Comparison of ENCODE assay signal across 9 cellular contexts in the genomic region with DNA sequence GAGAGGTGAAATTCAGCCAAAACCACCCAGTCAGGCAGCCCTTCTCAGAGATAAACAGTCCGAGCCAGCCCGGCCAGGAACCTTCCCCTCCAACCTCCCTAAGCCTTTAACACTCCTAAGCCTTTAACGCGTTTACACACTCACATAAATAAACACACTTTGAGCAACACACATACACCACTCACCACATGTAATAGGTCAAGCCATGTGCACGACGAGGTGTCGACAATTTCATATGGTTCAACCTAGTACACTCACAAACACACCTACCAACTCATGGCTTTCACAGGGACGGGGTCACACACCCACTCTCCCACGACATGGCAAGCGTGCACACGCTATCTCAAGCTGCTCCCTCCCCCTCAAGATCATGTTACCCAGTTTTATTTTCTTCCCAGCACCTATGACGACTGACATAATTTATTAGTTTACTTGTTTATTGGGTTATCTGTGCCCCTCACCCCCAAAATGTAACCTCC. TPM values are rescaled to one million over a fixed set of nuclear protein-coding genes. Genes with fewer than 3 reads are reported as not detected.
DNase-seq lines count a peak whose midpoint lies in the region; ATAC-seq and TF ChIP-seq lines count a peak whose summit lies in the region.
"Had no signal": no experiment of that assay in that cellular context is flagged by ENCODE, and none has a peak within 500 bp of the region (broad histone marks: within the 10 kb centered on the region; RNA-seq: fewer than 3 reads in every experiment).

No MANE protein-coding gene starts in this region.

- H3K27ac Mint-ChIP-seq in nephron progenitor cell, result peak overlapping the region; percentile 41
- H3K27ac Mint-ChIP-seq in activated naive CD8-positive, alpha-beta T cell treated with anti-CD3 and anti-CD28 coated beads for 36 hours, result no peak overlapping the region

- peak overlapping the region; percentile 65 for H3K4me3 Mint-ChIP-seq in nephron progenitor cell
- no peak overlapping the region for H3K4me3 Mint-ChIP-seq in activated naive CD8-positive, alpha-beta T cell treated with anti-CD3 and anti-CD28 coated beads for 36 hours

- H3K4me3 ChIP-seq in AG04449 (ENCODE audit: low read depth, low read length), result peak overlapping the region; percentile 45
- peak overlapping the region; percentile 62 for H3K4me3 ChIP-seq in coronary artery

- peak overlapping the region; percentile 64 to 91 for H3K27ac ChIP-seq in coronary artery

- H3K27me3 Mint-ChIP-seq in nephron progenitor cell (ENCODE audit: low read depth, poor library complexity), result peaks cover 16% of the 10 kb centered on the region
- H3K27me3 Mint-ChIP-seq in activated naive CD8-positive, alpha-beta T cell treated with anti-CD3 and anti-CD28 coated beads for 36 hours, result no peaks in the 10 kb centered on the region

- peak; percentile 6 for ATAC-seq in HG03025 (IDR thresholded peaks at IDR 0.05; ENCODE audit: low FRiP score, unreplicated experiment)

- POLR2A ChIA-PET in AG04449 (lab: Yijun Ruan, JAX), result interaction anchor here (0.8 to 1.0 kb wide), 2 partner anchors 8 to 16 kb away, joined by 3 to 4 read pairs; partner anchors contain the start of gene SLC43A1

- peaks cover 55% of the 10 kb centered on the region for H3K4me1 Mint-ChIP-seq in nephron progenitor cell
- peaks cover 5% of the 10 kb centered on the region for H3K4me1 Mint-ChIP-seq in activated naive CD8-positive, alpha-beta T cell treated with anti-CD3 and anti-CD28 coated beads for 36 hours

- CTCF ChIA-PET in AG04449 (lab: Yijun Ruan, JAX), result interaction anchor here (1.1 to 16.8 kb wide), 4 partner anchors 6 to 21 kb away, joined by 3 to 421 read pairs (median 166); partner anchors contain the start of gene SLC43A1

- DNase-seq in AG04449 (ENCODE audit: low read depth, low spot score) (no peak), coronary artery (ENCODE audit: low spot score) (no peak), nephron progenitor cell (no peak), NOMO-1 treated with dmso at 0.1 percent for 144 hours (lab: John Stamatoyannopoulos, UW; ENCODE audit: unreplicated experiment) (no peak), HT-29 (ENCODE audit: low spot score) (no peak), DMS114 treated with DMSO at 0.1 percent for 48 hours (lab: John Stamatoyannopoulos, UW; ENCODE audit: unreplicated experiment) (no peak)
- no peak for DNase-seq in activated naive CD8-positive, alpha-beta T cell treated with anti-CD3 and anti-CD28 coated beads for 36 hours

- TF ChIP-seq CTCF in AG04449 (IDR thresholded peaks at IDR 0.05; ENCODE audit: insufficient read depth, low read length, missing control alignments), result no peak
- TF ChIP-seq CTCF in coronary artery (IDR thresholded peaks at IDR 0.05), result no peak
- TF ChIP-seq CTCF in nephron progenitor cell (IDR thresholded peaks at IDR 0.05), result no peak

- H3K9me3 Mint-ChIP-seq in nephron progenitor cell, result no peaks in the 10 kb centered on the region
- H3K9me3 Mint-ChIP-seq in activated naive CD8-positive, alpha-beta T cell treated with anti-CD3 and anti-CD28 coated beads for 36 hours, result no peaks in the 10 kb centered on the region

- peaks cover 5% of the 10 kb centered on the region for H3K36me3 Mint-ChIP-seq in nephron progenitor cell (ENCODE audit: low read depth)
- peaks cover 23% of the 10 kb centered on the region for H3K36me3 Mint-ChIP-seq in activated naive CD8-positive, alpha-beta T cell treated with anti-CD3 and anti-CD28 coated beads for 36 hours

RNA-seq across cellular contexts. Expression of gene SLC43A1, which starts 15.5 kb away (rescaled TPM):
- total RNA-seq in HT-29 (2014; rRNA removed; shearing (Covaris generic)), result 47.7 and 60.8 TPM in 2 replicates
- 10 to 100 TPM; 36.8 to 37.1 TPM for total RNA-seq in activated naive CD8-positive, alpha-beta T cell treated with anti-CD3 and anti-CD28 coated beads for 36 hours

RNA-seq across cellular contexts. Expression of gene TIMM10, which starts 30.5 kb away (rescaled TPM):
- 133 and 143 TPM in 2 replicates for total RNA-seq in HT-29 (2014; rRNA removed; shearing (Covaris generic))
- 100 to 1,000 TPM; 134 to 137 TPM for total RNA-seq in activated naive CD8-positive, alpha-beta T cell treated with anti-CD3 and anti-CD28 coated beads for 36 hours

RNA-seq across cellular contexts. Expression of gene SMTNL1, which starts 37.4 kb away (rescaled TPM):
- total RNA-seq in HT-29 (2014; rRNA removed; shearing (Covaris generic)), result not detected in 2 replicates
- total RNA-seq in activated naive CD8-positive, alpha-beta T cell treated with anti-CD3 and anti-CD28 coated beads for 36 hours, result not detected
- total RNA-seq: activated CD8-positive, alpha-beta memory T cell treated with anti-CD3 and anti-CD28 coated beads for 36 hours had no signal

RNA-seq across cellular contexts. Expression of gene RTN4RL2, which starts 39.7 kb away (rescaled TPM):
- total RNA-seq in HT-29 (2014; rRNA removed; shearing (Covaris generic)), result 0.79 and 1.1 TPM in 2 replicates
- total RNA-seq in activated naive CD8-positive, alpha-beta T cell treated with anti-CD3 and anti-CD28 coated beads for 36 hours, result under 1 TPM; 0.43 to 0.44 TPM
